Comparison of ENCODE assay signal across 18 cellular contexts in genomic region chr9:137136926-137137607, GRCh38. TPM values are rescaled to one million over a fixed set of nuclear protein-coding genes. Genes with fewer than 3 reads are reported as not detected.
"Had no signal": no experiment of that assay in that cellular context is flagged by ENCODE, and none has a peak within 500 bp of the region (broad histone marks: within the 10 kb centered on the region; RNA-seq: fewer than 3 reads in every experiment).

No MANE protein-coding gene starts in this region.

- ATAC-seq: body of pancreas; naive thymus-derived CD8-positive, alpha-beta T cell had no signal

- H3K4me3 ChIP-seq: body of pancreas, coronary artery, esophagus muscularis mucosa, left ventricle myocardium inferior, mucosa of descending colon, skin epidermis, tibial nerve, vagina had no signal

- H3K36me3 ChIP-seq: esophagus muscularis mucosa, left ventricle myocardium inferior, tibial nerve, vagina had no signal

- H3K4me3 Mint-ChIP-seq: activated naive CD8-positive, alpha-beta T cell had no signal

- H3K27me3 ChIP-seq: vagina had no signal

- H3K9me3 Mint-ChIP-seq: naive thymus-derived CD8-positive, alpha-beta T cell had no signal

- H3K27ac ChIP-seq: body of pancreas, coronary artery, esophagus muscularis mucosa, left ventricle myocardium inferior, skin epidermis, tibial nerve, vagina had no signal

- DNase-seq: activated CD4-positive, alpha-beta T cell treated with anti-CD3 and anti-CD28 coated beads, Interleukin-2, amount 50 U/mL, for 1 hour; activated CD8-positive, alpha-beta memory T cell treated with anti-CD3 and anti-CD28 coated beads for 24 hours; activated gamma-delta T cell treated with Interleukin-2 at 50 U/mL for 16 hours; body of pancreas; hippocampal formation; kidney; left ventricle myocardium inferior; naive thymus-derived CD8-positive, alpha-beta T cell; stimulated activated CD4-positive, alpha-beta T cell treated with anti-CD3 and anti-CD28 coated beads, Interleukin-15, amount 100 ng/mL, for 24 hours; stimulated activated CD4-positive, alpha-beta T cell treated with anti-CD3 and anti-CD28 coated beads, Interleukin-4, amount 100 ng/mL, for 24 hours; stimulated activated naive CD4-positive, alpha-beta T cell had no signal

- H3K9me3 ChIP-seq: body of pancreas, left ventricle myocardium inferior, mucosa of descending colon, vagina had no signal

- H3K27ac Mint-ChIP-seq: activated naive CD8-positive, alpha-beta T cell; naive thymus-derived CD8-positive, alpha-beta T cell had no signal

RNA-seq across cellular contexts. Expression of gene GRIN1, which starts 1.9 kb away (rescaled TPM):
- total RNA-seq: body of pancreas; left ventricle myocardium inferior; naive thymus-derived CD8-positive, alpha-beta T cell had no signal

RNA-seq across cellular contexts. Expression of gene LRRC26, which starts 32.8 kb away (rescaled TPM):
- total RNA-seq: esophagus muscularis mucosa; left ventricle myocardium inferior; naive thymus-derived CD8-positive, alpha-beta T cell; tibial nerve; vagina had no signal

RNA-seq across cellular contexts. Expression of gene TMEM210, which starts 34.8 kb away (rescaled TPM):
- total RNA-seq: body of pancreas; esophagus muscularis mucosa; kidney; left ventricle myocardium inferior; naive thymus-derived CD8-positive, alpha-beta T cell; tibial nerve; vagina had no signal
